Comparison of ENCODE assay signal across 8 cellular contexts in genomic region chr6:139903411-139904157, GRCh38.
DNase-seq lines count a peak whose midpoint lies in the region; ATAC-seq, FAIRE-seq and TF ChIP-seq lines count a peak whose summit lies in the region.
"Had no signal": no experiment of that assay in that cellular context is flagged by ENCODE, and none has a peak within 500 bp of the region (broad histone marks: within the 10 kb centered on the region; RNA-seq: fewer than 3 reads in every experiment).

No MANE protein-coding gene starts in this region.

- no peaks in the 10 kb centered on the region for H3K36me3 ChIP-seq in small intestine (ENCODE audit: control insufficient read depth in 2 of 2, insufficient read depth in 2 of 2, low read length in 2 of 2)

- FAIRE-seq in small intestine (lab: Jason Lieb, UNC): peak; percentile 76

- ATAC-seq in GM19324 (IDR thresholded peaks at IDR 0.05; ENCODE audit: low FRiP score, unreplicated experiment) (peak; percentile 97), HG02885 (IDR thresholded peaks at IDR 0.05; ENCODE audit: poor library complexity, unreplicated experiment) (peak; percentile 99)
- no peak for ATAC-seq in naive thymus-derived CD8-positive, alpha-beta T cell

- no peaks in the 10 kb centered on the region for H3K9me3 ChIP-seq in small intestine (ENCODE audit: control insufficient read depth, low read depth)

- H3K4me3 ChIP-seq in small intestine (ENCODE audit: low read depth in 1 of 2, low read length in 2 of 2): no peak overlapping the region

- TF ChIP-seq CTCF in chondrocyte (IDR thresholded peaks at IDR 0.05): no peak

- H3K27me3 ChIP-seq in small intestine (ENCODE audit: control insufficient read depth in 2 of 2, insufficient read depth in 2 of 2, low read length in 2 of 2): no peaks in the 10 kb centered on the region

- 13 to 45% (median 23%) methylated on average over 2 of the region's 2 CpGs for WGBS in small intestine, 3 donors

- H3K27me3 Mint-ChIP-seq in naive thymus-derived CD8-positive, alpha-beta T cell: peaks cover 0 to 10% (median 2%) of the 10 kb centered on the region in 5 donors
- H3K27me3 Mint-ChIP-seq in chondrocyte (ENCODE audit: low read depth): no peaks in the 10 kb centered on the region

- POLR2A ChIA-PET in naive thymus-derived CD8-positive, alpha-beta T cell (lab: Charles Lee): no interaction called here

- no peak overlapping the region for H3K4me3 Mint-ChIP-seq in naive thymus-derived CD8-positive, alpha-beta T cell
- no peak overlapping the region for H3K4me3 Mint-ChIP-seq in chondrocyte (ENCODE audit: unreplicated experiment)

- peak overlapping the region; percentile 32 to 74 for H3K27ac ChIP-seq in small intestine (ENCODE audit: low read depth in 1 of 2, low read length in 1 of 2)

- peaks cover 2 to 3% of the 10 kb centered on the region in 2 donors for H3K4me1 ChIP-seq in small intestine (ENCODE audit: control insufficient read depth in 2 of 2, insufficient read depth in 1 of 2, low read depth in 1 of 2, low read length in 1 of 2)

- H3K27ac Mint-ChIP-seq in naive thymus-derived CD8-positive, alpha-beta T cell: no peak overlapping the region
- no peak overlapping the region for H3K27ac Mint-ChIP-seq in chondrocyte (ENCODE audit: unreplicated experiment)

- no peaks in the 10 kb centered on the region for H3K36me3 Mint-ChIP-seq in naive thymus-derived CD8-positive, alpha-beta T cell
- peaks cover 4% of the 10 kb centered on the region for H3K36me3 Mint-ChIP-seq in chondrocyte (ENCODE audit: low read depth)

- H3K4me1 Mint-ChIP-seq in naive thymus-derived CD8-positive, alpha-beta T cell: peaks cover 0 to 7% (median 0%) of the 10 kb centered on the region in 4 donors
- H3K4me1 Mint-ChIP-seq in chondrocyte (ENCODE audit: low read depth): peaks cover 9% of the 10 kb centered on the region

- DNase-seq in NOMO-1 treated with DMSO at 0.1 percent for 48 hours (lab: John Stamatoyannopoulos, UW; ENCODE audit: unreplicated experiment): peak; percentile 97
- peak; percentile 90 for DNase-seq in small intestine
- DNase-seq in activated CD4-positive, alpha-beta T cell treated with anti-CD3 and anti-CD28 coated beads for 48 hours: no peak
- no peak for DNase-seq in naive thymus-derived CD8-positive, alpha-beta T cell
- DNase-seq in chondrocyte (ENCODE audit: low spot score): no peak
- DNase-seq: NCI-H748 treated with DMSO at 0.1 percent for 48 hours had no signal

- no peaks in the 10 kb centered on the region for H3K9me3 Mint-ChIP-seq in naive thymus-derived CD8-positive, alpha-beta T cell
- H3K9me3 Mint-ChIP-seq in chondrocyte (ENCODE audit: low read depth): peaks cover 9% of the 10 kb centered on the region

Comparison
In these comparisons a context has a peak if more than half of its experiments do, and no peak if none do; other contexts are left out.
1. ATAC-seq: peak in GM19324 (single experiment) and HG02885 (single experiment); none in naive thymus-derived CD8-positive, alpha-beta T cell (0 of 2).
2. DNase-seq: peak in NOMO-1 treated with DMSO at 0.1 percent for 48 hours (single experiment) and small intestine (single experiment); none in activated CD4-positive, alpha-beta T cell treated with anti-CD3 and anti-CD28 coated beads for 48 hours (single experiment), naive thymus-derived CD8-positive, alpha-beta T cell (0 of 10) and chondrocyte (single experiment).